ENCODE assay signal across 10 cellular contexts in the genomic region with DNA sequence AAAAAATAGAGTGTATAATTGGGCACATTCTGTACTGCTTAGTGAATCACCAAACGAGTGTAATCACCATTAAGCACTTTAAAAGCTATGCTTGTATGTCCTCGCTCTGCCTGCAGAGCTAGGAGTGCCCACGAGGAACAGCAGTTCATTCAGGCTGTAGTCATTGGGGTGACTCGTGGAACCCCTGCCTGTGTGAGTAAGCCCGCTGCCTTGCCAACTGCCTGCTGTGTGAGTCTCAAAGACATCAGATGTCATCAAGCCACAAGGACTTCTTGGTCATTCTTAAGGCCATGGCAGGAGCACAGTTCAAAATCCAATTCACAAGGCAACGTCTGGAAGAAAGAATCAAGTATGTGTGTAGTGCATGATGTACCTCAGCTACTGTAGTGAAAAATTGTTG.
DNase-seq lines count a peak whose midpoint lies in the region; ATAC-seq and TF ChIP-seq lines count a peak whose summit lies in the region.
"Had no signal": no experiment of that assay in that cellular context is flagged by ENCODE, and none has a peak within 500 bp of the region (broad histone marks: within the 10 kb centered on the region; RNA-seq: fewer than 3 reads in every experiment).

No MANE protein-coding gene starts in this region.

- TF ChIP-seq POLR2A in stomach (IDR thresholded peaks at IDR 0.05), result no peak

- H3K27me3 ChIP-seq in right cardiac atrium (ENCODE audit: control insufficient read depth, insufficient read depth) (no peaks in the 10 kb centered on the region), stomach (no peaks in the 10 kb centered on the region)

- H3K4me1 Mint-ChIP-seq in activated T-cell treated with anti-CD3 and anti-CD28 coated beads, Interleukin-2, amount 50 U/mL, for 4 hours (ENCODE audit: low read depth), result peaks cover 42% of the 10 kb centered on the region
- H3K4me1 Mint-ChIP-seq in activated T-cell treated with anti-CD3 and anti-CD28 coated beads, Interleukin-2, amount 50 U/mL, for 24 hours (ENCODE audit: low read depth), result peaks cover 62% of the 10 kb centered on the region
- H3K4me1 Mint-ChIP-seq in T-helper 17 cell, result peaks cover 24% of the 10 kb centered on the region

- peaks cover 2% of the 10 kb centered on the region for H3K36me3 Mint-ChIP-seq in activated T-cell treated with anti-CD3 and anti-CD28 coated beads, Interleukin-2, amount 50 U/mL, for 4 hours (ENCODE audit: insufficient read depth)
- H3K36me3 Mint-ChIP-seq in activated T-cell treated with anti-CD3 and anti-CD28 coated beads, Interleukin-2, amount 50 U/mL, for 24 hours (ENCODE audit: low read depth), result no peaks in the 10 kb centered on the region
- peaks cover 2% of the 10 kb centered on the region for H3K36me3 Mint-ChIP-seq in T-helper 17 cell (ENCODE audit: low read depth)

- H3K4me1 ChIP-seq in right cardiac atrium (ENCODE audit: control insufficient read depth, insufficient read depth, low read length) (peaks cover 26% of the 10 kb centered on the region), stomach (peaks cover 49 to 99% (median 82%) of the 10 kb centered on the region in 4 donors)

- peaks cover 0 to 6% (median 0%) of the 10 kb centered on the region in 4 donors for H3K36me3 ChIP-seq in stomach

- H3K4me3 Mint-ChIP-seq in activated T-cell treated with anti-CD3 and anti-CD28 coated beads, Interleukin-2, amount 50 U/mL, for 4 hours, result no peak overlapping the region
- no peak overlapping the region for H3K4me3 Mint-ChIP-seq in activated T-cell treated with anti-CD3 and anti-CD28 coated beads, Interleukin-2, amount 50 U/mL, for 24 hours
- H3K4me3 Mint-ChIP-seq in T-helper 17 cell, result no peak overlapping the region
- H3K4me3 Mint-ChIP-seq: activated B cell treated with CpG ODN at 0.5 μM for 24 hours had no signal

- no peak for TF ChIP-seq CTCF in stomach (IDR thresholded peaks at IDR 0.05)

- H3K9me3 ChIP-seq in T-helper 17 cell (ENCODE audit: control insufficient read depth, low read length, poor library complexity, severe bottlenecking) (no peaks in the 10 kb centered on the region), right cardiac atrium (ENCODE audit: control insufficient read depth, low read length) (no peaks in the 10 kb centered on the region), stomach (no peaks in the 10 kb centered on the region)

- no peak overlapping the region for H3K27ac Mint-ChIP-seq in activated T-cell treated with anti-CD3 and anti-CD28 coated beads, Interleukin-2, amount 50 U/mL, for 24 hours
- peak overlapping the region; percentile 68 for H3K27ac Mint-ChIP-seq in T-helper 17 cell
- H3K27ac Mint-ChIP-seq: activated B cell treated with CpG ODN at 0.5 μM for 24 hours had no signal

- DNase-seq in activated T-cell treated with anti-CD3 and anti-CD28 coated beads, Interleukin-2, amount 50 U/mL, for 4 hours, result peak; percentile 23
- DNase-seq in activated T-cell treated with anti-CD3 and anti-CD28 coated beads, Interleukin-2, amount 50 U/mL, for 24 hours, result no peak
- DNase-seq in T-helper 17 cell (no peak), right cardiac atrium (peak in 2 of 3 donors; percentile 55 to 66), stomach (peak; percentile 41), NCI-H446 treated with DMSO at 0.1 percent for 48 hours (lab: John Stamatoyannopoulos, UW) (no peak)
- DNase-seq: activated B cell treated with CpG ODN at 0.5 μM for 24 hours, NCI-H1092 treated with DMSO at 0.1 percent for 48 hours had no signal

- H3K27ac ChIP-seq in right cardiac atrium (ENCODE audit: low read length) (no peak overlapping the region), stomach (peak overlapping the region in 2 of 5 donors; percentile 36 to 67)

- intact Hi-C loops in right cardiac atrium (cut with DNase I), result no loop called here
- intact Hi-C loops in stomach (cut with DNase I; ENCODE audit: low total_unique reads), result no loop called here

- H3K9me3 Mint-ChIP-seq in activated T-cell treated with anti-CD3 and anti-CD28 coated beads, Interleukin-2, amount 50 U/mL, for 4 hours, result no peaks in the 10 kb centered on the region
- H3K9me3 Mint-ChIP-seq in activated T-cell treated with anti-CD3 and anti-CD28 coated beads, Interleukin-2, amount 50 U/mL, for 24 hours, result no peaks in the 10 kb centered on the region
- H3K9me3 Mint-ChIP-seq: activated B cell treated with CpG ODN at 0.5 μM for 24 hours had no signal

- H3K27me3 Mint-ChIP-seq in activated T-cell treated with anti-CD3 and anti-CD28 coated beads, Interleukin-2, amount 50 U/mL, for 4 hours (ENCODE audit: low read depth), result no peaks in the 10 kb centered on the region
- no peaks in the 10 kb centered on the region for H3K27me3 Mint-ChIP-seq in activated T-cell treated with anti-CD3 and anti-CD28 coated beads, Interleukin-2, amount 50 U/mL, for 24 hours
- no peaks in the 10 kb centered on the region for H3K27me3 Mint-ChIP-seq in T-helper 17 cell
- H3K27me3 Mint-ChIP-seq: activated B cell treated with CpG ODN at 0.5 μM for 24 hours had no signal

- TF ChIP-seq EP300 in stomach (IDR thresholded peaks at IDR 0.05), result no peak

- WGBS in right cardiac atrium, result 77% methylated on average over 6 of the region's 6 CpGs
- 65 to 83% (median 79%) methylated on average over 6 of the region's 6 CpGs for WGBS in stomach, 5 donors

- peak; percentile 65 to 85 for ATAC-seq in activated T-cell treated with anti-CD3 and anti-CD28 coated beads, Interleukin-2, amount 50 U/mL, for 4 hours
- peak; percentile 32 for ATAC-seq in T-helper 17 cell
- peak in 1 of 2 donors; percentile 51 for ATAC-seq in right cardiac atrium
- ATAC-seq in GM21367 (IDR thresholded peaks at IDR 0.05; ENCODE audit: unreplicated experiment), result no peak
- ATAC-seq in GM18511 (IDR thresholded peaks at IDR 0.05; ENCODE audit: unreplicated experiment), result no peak

- H3K4me3 ChIP-seq in right cardiac atrium (ENCODE audit: low read length) (no peak overlapping the region), stomach (no peak overlapping the region)

Comparison
In these comparisons a context has a peak if more than half of its experiments do, and no peak if none do; other contexts are left out.
1. DNase-seq: peak in activated T-cell treated with anti-CD3 and anti-CD28 coated beads, Interleukin-2, amount 50 U/mL, for 4 hours (single experiment), right cardiac atrium (2 of 3) and stomach (single experiment); none in activated T-cell treated with anti-CD3 and anti-CD28 coated beads, Interleukin-2, amount 50 U/mL, for 24 hours (single experiment), T-helper 17 cell (0 of 3) and NCI-H446 treated with DMSO at 0.1 percent for 48 hours (single experiment).
2. ATAC-seq: peak in activated T-cell treated with anti-CD3 and anti-CD28 coated beads, Interleukin-2, amount 50 U/mL, for 4 hours (2 of 2) and T-helper 17 cell (single experiment); none in GM21367 (single experiment) and GM18511 (single experiment).